Comparison of ENCODE assay signal across 1 cellular context in genomic region chr11:112770487-112770886, GRCh38.
TF ChIP-seq lines count a peak whose summit lies in the region.

No MANE protein-coding gene starts in this region.

TF ChIP-seq in SK-N-SH, 30 proteins besides CTCF, POLR2A, EP300 and RAD21 (continued from another document):
- TF ChIP-seq IRF3 (IDR thresholded peaks at IDR 0.05; ENCODE audit: low read depth, low read length), result no peak
- TF ChIP-seq TCF12 (IDR thresholded peaks at IDR 0.05), result no peak
